Comparison of ENCODE assay signal across 2 cellular contexts in the genomic region with DNA sequence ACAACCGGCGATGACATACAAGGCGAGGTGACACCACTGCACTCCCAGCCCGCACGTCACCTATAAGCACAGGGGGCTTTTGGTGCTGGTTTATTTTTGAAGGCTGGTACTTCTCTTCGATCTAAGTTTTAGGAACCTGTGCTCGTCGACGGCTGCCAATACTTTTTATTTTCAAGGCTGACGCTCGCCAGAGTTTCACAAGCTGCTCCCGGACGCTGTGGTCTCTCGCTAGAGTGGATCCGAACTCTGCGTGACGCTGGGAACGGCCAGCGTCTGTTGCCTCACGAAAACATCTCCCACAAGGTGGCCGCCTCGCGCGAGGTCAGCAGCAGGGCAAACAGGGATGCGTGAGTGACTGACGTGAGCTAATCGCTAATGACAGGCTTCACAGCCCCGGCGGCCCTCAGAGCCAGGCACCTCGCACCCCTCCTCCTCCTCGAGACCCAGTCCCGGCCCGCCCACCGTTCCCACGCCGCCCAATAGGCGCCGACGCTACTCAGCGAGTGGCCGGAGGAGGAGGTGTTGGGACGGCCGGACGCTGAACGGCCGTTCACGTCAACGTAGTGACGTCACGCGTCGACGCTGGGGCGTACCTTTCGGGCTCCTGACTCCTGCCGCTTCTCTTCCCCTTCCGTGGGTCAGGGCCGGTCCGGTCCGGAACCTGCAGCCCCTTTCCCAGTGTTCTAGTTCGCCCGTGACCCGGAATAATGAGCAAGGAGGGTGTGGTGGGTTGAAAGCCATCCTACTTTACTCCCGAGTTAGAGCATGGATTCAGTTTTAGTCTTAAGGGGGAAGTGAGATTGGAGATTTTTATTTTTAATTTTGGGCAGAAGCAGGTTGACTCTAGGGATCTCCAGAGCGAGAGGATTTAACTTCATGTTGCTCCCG.
TF ChIP-seq lines count a peak whose summit lies in the region.

A gene (plus strand): TSS at position 621 of the 888 bp plus-strand sequence. CDS start 15,351 bp downstream, outside the sequence.

TF ChIP-seq in IMR-90, 13 proteins besides CTCF, POLR2A, EP300 and RAD21:
- TF ChIP-seq BHLHE40 (IDR thresholded peaks at IDR 0.05; ENCODE audit: low read depth, low read length) = peak; percentile 19
- 0 out of 2 replicates have a peak, but pooled peaks have one; percentile 55 for TF ChIP-seq MXI1 (IDR thresholded peaks at IDR 0.05; ENCODE audit: borderline replicate concordance, low read depth, low read length)
- no peak for TF ChIP-seq RCOR1 (IDR thresholded peaks at IDR 0.05; ENCODE audit: insufficient replicate concordance, low read length)
- TF ChIP-seq MAZ (IDR thresholded peaks at IDR 0.05; ENCODE audit: borderline replicate concordance, low read depth, low read length) = no peak
- TF ChIP-seq, protein P1, sequence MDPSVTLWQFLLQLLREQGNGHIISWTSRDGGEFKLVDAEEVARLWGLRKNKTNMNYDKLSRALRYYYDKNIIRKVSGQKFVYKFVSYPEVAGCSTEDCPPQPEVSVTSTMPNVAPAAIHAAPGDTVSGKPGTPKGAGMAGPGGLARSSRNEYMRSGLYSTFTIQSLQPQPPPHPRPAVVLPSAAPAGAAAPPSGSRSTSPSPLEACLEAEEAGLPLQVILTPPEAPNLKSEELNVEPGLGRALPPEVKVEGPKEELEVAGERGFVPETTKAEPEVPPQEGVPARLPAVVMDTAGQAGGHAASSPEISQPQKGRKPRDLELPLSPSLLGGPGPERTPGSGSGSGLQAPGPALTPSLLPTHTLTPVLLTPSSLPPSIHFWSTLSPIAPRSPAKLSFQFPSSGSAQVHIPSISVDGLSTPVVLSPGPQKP (IDR thresholded peaks at IDR 0.05; ENCODE audit: borderline replicate concordance, low read depth, low read length) = no peak
- TF ChIP-seq, protein P2, sequence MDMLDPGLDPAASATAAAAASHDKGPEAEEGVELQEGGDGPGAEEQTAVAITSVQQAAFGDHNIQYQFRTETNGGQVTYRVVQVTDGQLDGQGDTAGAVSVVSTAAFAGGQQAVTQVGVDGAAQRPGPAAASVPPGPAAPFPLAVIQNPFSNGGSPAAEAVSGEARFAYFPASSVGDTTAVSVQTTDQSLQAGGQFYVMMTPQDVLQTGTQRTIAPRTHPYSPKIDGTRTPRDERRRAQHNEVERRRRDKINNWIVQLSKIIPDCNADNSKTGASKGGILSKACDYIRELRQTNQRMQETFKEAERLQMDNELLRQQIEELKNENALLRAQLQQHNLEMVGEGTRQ (IDR thresholded peaks at IDR 0.05; ENCODE audit: low read depth, low read length) = no peak
- peak; percentile 68 for TF ChIP-seq CEBPB (IDR thresholded peaks at IDR 0.05; ENCODE audit: low read depth, low read length)
- TF ChIP-seq FOS (IDR thresholded peaks at IDR 0.05; ENCODE audit: low read depth, low read length) = no peak
- no peak for TF ChIP-seq CHD1 (IDR thresholded peaks at IDR 0.05; ENCODE audit: low read depth, low read length)
- no peak for TF ChIP-seq SMC3 (IDR thresholded peaks at IDR 0.05; ENCODE audit: low read depth, low read length)

TF ChIP-seq in endothelial cell of umbilical vein, 7 proteins besides CTCF, POLR2A, EP300 and RAD21:
- TF ChIP-seq GATA2 (IDR thresholded peaks at IDR 0.05; ENCODE audit: insufficient read depth, insufficient read length, low read depth, low read length) (no peak), EZH2 (IDR thresholded peaks at IDR 0.05; ENCODE audit: borderline replicate concordance, low read depth, low read length, severe bottlenecking) (no peak), MYC (IDR thresholded peaks at IDR 0.05; ENCODE audit: low read depth, low read length) (no peak), JUN (IDR thresholded peaks at IDR 0.05; ENCODE audit: borderline replicate concordance, insufficient read depth, insufficient read length, low read depth) (peak; percentile 33), POLR2AphosphoS5 (IDR thresholded peaks at IDR 0.05; ENCODE audit: insufficient read depth, low read depth, low read length) (peak; percentile 80), FOS (IDR thresholded peaks at IDR 0.05; ENCODE audit: borderline replicate concordance, insufficient read depth, low read length) (no peak)
- TF ChIP-seq, protein P3, sequence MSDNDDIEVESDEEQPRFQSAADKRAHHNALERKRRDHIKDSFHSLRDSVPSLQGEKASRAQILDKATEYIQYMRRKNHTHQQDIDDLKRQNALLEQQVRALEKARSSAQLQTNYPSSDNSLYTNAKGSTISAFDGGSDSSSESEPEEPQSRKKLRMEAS (IDR thresholded peaks at IDR 0.05; ENCODE audit: insufficient read depth, insufficient read length) = no peak
